1 cellular context compared by ENCODE assay signal in the genomic region with DNA sequence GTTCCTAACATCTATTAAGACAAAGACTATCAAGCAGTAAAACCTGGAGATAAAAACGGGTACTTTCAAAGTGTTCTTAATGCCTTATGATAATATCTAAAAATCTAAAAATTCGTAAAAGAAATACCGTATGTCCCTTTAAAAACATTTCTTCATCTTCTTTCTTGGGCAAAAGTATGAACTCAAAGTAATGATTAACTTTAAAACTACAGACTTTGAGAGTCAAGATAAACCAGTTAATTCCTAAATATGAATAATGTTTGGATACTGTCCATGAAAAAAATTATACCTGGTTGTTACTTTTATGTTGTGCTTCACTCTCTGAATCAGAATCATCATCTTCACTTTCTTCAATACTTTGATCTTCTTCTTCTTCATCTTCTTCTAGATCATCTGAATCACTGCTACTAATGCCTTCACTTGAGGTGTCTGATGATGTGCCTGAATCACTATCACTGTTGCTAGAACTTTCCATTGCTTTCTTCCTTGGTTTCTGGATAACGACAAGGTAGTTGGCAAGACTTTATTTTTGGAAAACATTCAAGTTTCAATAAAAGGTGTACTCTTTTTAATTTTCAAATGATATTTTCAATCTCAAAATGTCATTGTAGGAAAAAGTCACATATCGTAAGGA.
TF ChIP-seq lines count a peak whose summit lies in the region.

No MANE protein-coding gene starts in this region.

TF ChIP-seq in HepG2, 621 proteins besides CTCF, POLR2A, EP300 and RAD21:
- TF ChIP-seq, protein P1, sequence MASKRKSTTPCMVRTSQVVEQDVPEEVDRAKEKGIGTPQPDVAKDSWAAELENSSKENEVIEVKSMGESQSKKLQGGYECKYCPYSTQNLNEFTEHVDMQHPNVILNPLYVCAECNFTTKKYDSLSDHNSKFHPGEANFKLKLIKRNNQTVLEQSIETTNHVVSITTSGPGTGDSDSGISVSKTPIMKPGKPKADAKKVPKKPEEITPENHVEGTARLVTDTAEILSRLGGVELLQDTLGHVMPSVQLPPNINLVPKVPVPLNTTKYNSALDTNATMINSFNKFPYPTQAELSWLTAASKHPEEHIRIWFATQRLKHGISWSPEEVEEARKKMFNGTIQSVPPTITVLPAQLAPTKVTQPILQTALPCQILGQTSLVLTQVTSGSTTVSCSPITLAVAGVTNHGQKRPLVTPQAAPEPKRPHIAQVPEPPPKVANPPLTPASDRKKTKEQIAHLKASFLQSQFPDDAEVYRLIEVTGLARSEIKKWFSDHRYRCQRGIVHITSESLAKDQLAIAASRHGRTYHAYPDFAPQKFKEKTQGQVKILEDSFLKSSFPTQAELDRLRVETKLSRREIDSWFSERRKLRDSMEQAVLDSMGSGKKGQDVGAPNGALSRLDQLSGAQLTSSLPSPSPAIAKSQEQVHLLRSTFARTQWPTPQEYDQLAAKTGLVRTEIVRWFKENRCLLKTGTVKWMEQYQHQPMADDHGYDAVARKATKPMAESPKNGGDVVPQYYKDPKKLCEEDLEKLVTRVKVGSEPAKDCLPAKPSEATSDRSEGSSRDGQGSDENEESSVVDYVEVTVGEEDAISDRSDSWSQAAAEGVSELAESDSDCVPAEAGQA (IDR thresholded peaks at IDR 0.05; ENCODE audit: low read depth): no peak
- TF ChIP-seq, protein P1 (CRISPR knock-in tag; IDR thresholded peaks at IDR 0.05; ENCODE audit: borderline replicate concordance): no peak
- TF ChIP-seq RFX1 (IDR thresholded peaks at IDR 0.05): no peak
- no peak for TF ChIP-seq ZNF83 (CRISPR knock-in tag; IDR thresholded peaks at IDR 0.05; ENCODE audit: borderline replicate concordance)
- no peak for TF ChIP-seq KLF16 (CRISPR knock-in tag; IDR thresholded peaks at IDR 0.05)
- TF ChIP-seq HOXD1 (CRISPR knock-in tag; IDR thresholded peaks at IDR 0.05): no peak
- no peak for TF ChIP-seq NFE2L1 (CRISPR knock-in tag; IDR thresholded peaks at IDR 0.05; ENCODE audit: borderline replicate concordance)
- TF ChIP-seq, protein P2, sequence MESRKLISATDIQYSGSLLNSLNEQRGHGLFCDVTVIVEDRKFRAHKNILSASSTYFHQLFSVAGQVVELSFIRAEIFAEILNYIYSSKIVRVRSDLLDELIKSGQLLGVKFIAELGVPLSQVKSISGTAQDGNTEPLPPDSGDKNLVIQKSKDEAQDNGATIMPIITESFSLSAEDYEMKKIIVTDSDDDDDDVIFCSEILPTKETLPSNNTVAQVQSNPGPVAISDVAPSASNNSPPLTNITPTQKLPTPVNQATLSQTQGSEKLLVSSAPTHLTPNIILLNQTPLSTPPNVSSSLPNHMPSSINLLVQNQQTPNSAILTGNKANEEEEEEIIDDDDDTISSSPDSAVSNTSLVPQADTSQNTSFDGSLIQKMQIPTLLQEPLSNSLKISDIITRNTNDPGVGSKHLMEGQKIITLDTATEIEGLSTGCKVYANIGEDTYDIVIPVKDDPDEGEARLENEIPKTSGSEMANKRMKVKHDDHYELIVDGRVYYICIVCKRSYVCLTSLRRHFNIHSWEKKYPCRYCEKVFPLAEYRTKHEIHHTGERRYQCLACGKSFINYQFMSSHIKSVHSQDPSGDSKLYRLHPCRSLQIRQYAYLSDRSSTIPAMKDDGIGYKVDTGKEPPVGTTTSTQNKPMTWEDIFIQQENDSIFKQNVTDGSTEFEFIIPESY (CRISPR knock-in tag; IDR thresholded peaks at IDR 0.05): no peak
- TF ChIP-seq HNF4G (IDR thresholded peaks at IDR 0.05; ENCODE audit: borderline replicate concordance, low read depth, low read length): no peak
- no peak for TF ChIP-seq HNF4G (CRISPR knock-in tag; IDR thresholded peaks at IDR 0.05; ENCODE audit: borderline replicate concordance, low read depth)
- TF ChIP-seq ZNF207 (IDR thresholded peaks at IDR 0.05; ENCODE audit: borderline replicate concordance): no peak
- TF ChIP-seq ZNF619 (CRISPR knock-in tag; IDR thresholded peaks at IDR 0.05): no peak
- TF ChIP-seq ZNF629 (CRISPR knock-in tag; conservative IDR thresholded peaks at IDR 0.05): no peak
- TF ChIP-seq ELF1 (CRISPR knock-in tag; IDR thresholded peaks at IDR 0.05): no peak
- no peak for TF ChIP-seq ERF (CRISPR knock-in tag; IDR thresholded peaks at IDR 0.05)
- no peak for TF ChIP-seq NR2C2 (CRISPR knock-in tag; IDR thresholded peaks at IDR 0.05; ENCODE audit: borderline replicate concordance)
- TF ChIP-seq SOX13 (IDR thresholded peaks at IDR 0.05): no peak
- no peak for TF ChIP-seq SOX13 (CRISPR knock-in tag; conservative IDR thresholded peaks at IDR 0.05 in 1 of 2, IDR thresholded peaks at IDR 0.05 in 1 of 2)
- TF ChIP-seq NFKBIZ (CRISPR knock-in tag; IDR thresholded peaks at IDR 0.05): no peak
TF ChIP-seq in HepG2: peak in this region for 0.
